1 cellular context compared by ENCODE assay signal in genomic region chr14:21102472-21103164, GRCh38.
TF ChIP-seq lines count a peak whose summit lies in the region.

No MANE protein-coding gene starts in this region.

TF ChIP-seq in K562, 482 proteins besides CTCF, POLR2A, EP300 and RAD21 (continues in another document):
- no peak for TF ChIP-seq PBX2 (CRISPR knock-in tag; IDR thresholded peaks at IDR 0.05; ENCODE audit: low read depth)
- no peak for TF ChIP-seq PBX2 (tag; conservative IDR thresholded peaks at IDR 0.05; ENCODE audit: low read depth)
- no peak for TF ChIP-seq CCNT2 (IDR thresholded peaks at IDR 0.05; ENCODE audit: borderline replicate concordance, extremely low read depth, insufficient read length, low read depth, low read length)
- no peak for TF ChIP-seq TRIM25 (IDR thresholded peaks at IDR 0.05; ENCODE audit: borderline replicate concordance)
- TF ChIP-seq NRF1 (conservative IDR thresholded peaks at IDR 0.05 in 1 of 2, IDR thresholded peaks at IDR 0.05 in 1 of 2): no peak
- no peak for TF ChIP-seq ZNF644 (tag; IDR thresholded peaks at IDR 0.05; ENCODE audit: low read depth)
- no peak for TF ChIP-seq MEF2A (IDR thresholded peaks at IDR 0.05; ENCODE audit: control insufficient read depth, low read depth, low read length)
- TF ChIP-seq MYBL2 (IDR thresholded peaks at IDR 0.05; ENCODE audit: low read depth): no peak
- no peak for TF ChIP-seq MYBL2 (CRISPR knock-in tag; IDR thresholded peaks at IDR 0.05; ENCODE audit: borderline replicate concordance)
- no peak for TF ChIP-seq THRB (CRISPR knock-in tag; conservative IDR thresholded peaks at IDR 0.05)
- no peak for TF ChIP-seq UBTF (IDR thresholded peaks at IDR 0.05; ENCODE audit: borderline replicate concordance in 1 of 2, low read depth in 2 of 2, low read length in 2 of 2)
- no peak for TF ChIP-seq XRCC4 (IDR thresholded peaks at IDR 0.05; ENCODE audit: extremely low read depth, insufficient read depth, insufficient read length)
- no peak for TF ChIP-seq KDM2B (CRISPR knock-in tag; IDR thresholded peaks at IDR 0.05)
- no peak for TF ChIP-seq SUPT5H (IDR thresholded peaks at IDR 0.05)
- TF ChIP-seq SRF (CRISPR knock-in tag; IDR thresholded peaks at IDR 0.05): no peak
- TF ChIP-seq RREB1 (CRISPR knock-in tag; IDR thresholded peaks at IDR 0.05): no peak
- TF ChIP-seq FOSL1 (tag; conservative IDR thresholded peaks at IDR 0.05): no peak
- TF ChIP-seq HINFP (tag; conservative IDR thresholded peaks at IDR 0.05; ENCODE audit: low read depth): no peak
- no peak for TF ChIP-seq CHD1 (IDR thresholded peaks at IDR 0.05; ENCODE audit: low read length)
- TF ChIP-seq ZNF165 (CRISPR knock-in tag; IDR thresholded peaks at IDR 0.05; ENCODE audit: borderline replicate concordance): no peak
- TF ChIP-seq ZKSCAN3 (CRISPR knock-in tag; IDR thresholded peaks at IDR 0.05): no peak
- TF ChIP-seq CTCFL (IDR thresholded peaks at IDR 0.05; ENCODE audit: borderline replicate concordance, insufficient read depth, low read depth, low read length, poor library complexity, severe bottlenecking): peak; percentile 28
- no peak for TF ChIP-seq ETV5 (CRISPR knock-in tag; IDR thresholded peaks at IDR 0.05; ENCODE audit: low read depth)
- no peak for TF ChIP-seq FUS (optimal IDR thresholded peaks at IDR 0.05; ENCODE audit: low read depth, low read length)
- TF ChIP-seq ZNF217 (CRISPR knock-in tag; IDR thresholded peaks at IDR 0.05): no peak
- no peak for TF ChIP-seq ZNF23 (CRISPR knock-in tag; IDR thresholded peaks at IDR 0.05)
- TF ChIP-seq NR3C1 (CRISPR knock-in tag; IDR thresholded peaks at IDR 0.05): no peak
- TF ChIP-seq TBP (optimal IDR thresholded peaks at IDR 0.05; ENCODE audit: low read depth, low read length): peak; percentile 20
- TF ChIP-seq CBFA2T2 (conservative IDR thresholded peaks at IDR 0.05): no peak
- no peak for TF ChIP-seq PPARD (CRISPR knock-in tag; IDR thresholded peaks at IDR 0.05)
- no peak for TF ChIP-seq GTF3C2 (IDR thresholded peaks at IDR 0.05; ENCODE audit: borderline replicate concordance, extremely low read depth, insufficient read length)
- TF ChIP-seq ZNF316 (IDR thresholded peaks at IDR 0.05): peak; percentile 24; the same call in 1 of the 2 replicates
- no peak for TF ChIP-seq KLF1 (tag; IDR thresholded peaks at IDR 0.05)
- no peak for TF ChIP-seq MECOM (CRISPR knock-in tag; IDR thresholded peaks at IDR 0.05)
- no peak for TF ChIP-seq ZNF274 (IDR thresholded peaks at IDR 0.05; ENCODE audit: borderline replicate concordance, low read depth, low read length)
- TF ChIP-seq KAT8 (IDR thresholded peaks at IDR 0.05; ENCODE audit: low read depth): no peak
